Comparison of ENCODE assay signal across 17 cellular contexts in genomic region chr4:151488968-151489367, GRCh38.
"Had no signal": no experiment of that assay in that cellular context is flagged by ENCODE, and none has a peak within 500 bp of the region (broad histone marks: within the 10 kb centered on the region; RNA-seq: fewer than 3 reads in every experiment).

No MANE protein-coding gene starts in this region.

- ATAC-seq: foreskin keratinocyte, left cardiac atrium, mucosa of descending colon, T-helper 17 cell had no signal

- H3K9me3 Mint-ChIP-seq: activated CD4-positive, alpha-beta T cell treated with anti-CD3 and anti-CD28 coated beads, Interleukin-2, amount 10 ng/mL, durations not matched to agents 24 days and 14 days had no signal

- H3K4me3 Mint-ChIP-seq: activated CD4-positive, alpha-beta memory T cell treated with anti-CD3 and anti-CD28 coated beads, Interleukin-2, amount 10 ng/mL, durations not matched to agents 7 days and 5 days; activated CD4-positive, alpha-beta T cell treated with anti-CD3 and anti-CD28 coated beads, Interleukin-2, amount 10 ng/mL, durations not matched to agents 24 days and 14 days; activated naive CD4-positive, alpha-beta T cell treated with anti-CD3 and anti-CD28 coated beads, Interleukin-2, amount 10 ng/mL, durations not matched to agents 7 days and 5 days; nephron progenitor cell; T-helper 17 cell had no signal

- DNase-seq: activated CD4-positive, alpha-beta memory T cell treated with anti-CD3 and anti-CD28 coated beads, Interleukin-2, amount 10 ng/mL, durations not matched to agents 7 days and 5 days; activated CD4-positive, alpha-beta T cell treated with anti-CD3 and anti-CD28 coated beads, Interleukin-2, amount 10 ng/mL, durations not matched to agents 24 days and 14 days; activated effector memory CD4-positive, alpha-beta T cell treated with anti-CD3 and anti-CD28 coated beads, Interleukin-2, amount 50 U/mL, for 16 hours; activated naive CD4-positive, alpha-beta T cell treated with anti-CD3 and anti-CD28 coated beads, Interleukin-2, amount 10 ng/mL, durations not matched to agents 7 days and 5 days; cerebellar nuclear complex; foreskin keratinocyte; left cardiac atrium; mucosa of descending colon; nephron progenitor cell; occipital lobe; stimulated activated CD4-positive, alpha-beta T cell treated with anti-CD3 and anti-CD28 coated beads, Interleukin-4, amount 100 ng/mL, for 24 hours; stimulated activated naive CD4-positive, alpha-beta T cell treated with Interleukin-2 at 50 U/mL for 16 hours; SW 1271; T-helper 17 cell had no signal

- H3K4me1 Mint-ChIP-seq: activated CD4-positive, alpha-beta memory T cell treated with anti-CD3 and anti-CD28 coated beads, Interleukin-2, amount 10 ng/mL, durations not matched to agents 7 days and 5 days; activated CD4-positive, alpha-beta T cell treated with anti-CD3 and anti-CD28 coated beads, Interleukin-2, amount 10 ng/mL, durations not matched to agents 24 days and 14 days; activated naive CD4-positive, alpha-beta T cell treated with anti-CD3 and anti-CD28 coated beads, Interleukin-2, amount 10 ng/mL, durations not matched to agents 7 days and 5 days; nephron progenitor cell; T-helper 17 cell had no signal

- H3K27me3 Mint-ChIP-seq: activated naive CD4-positive, alpha-beta T cell treated with anti-CD3 and anti-CD28 coated beads, Interleukin-2, amount 10 ng/mL, durations not matched to agents 7 days and 5 days; T-helper 17 cell had no signal

- H3K9me3 ChIP-seq: mucosa of descending colon, thoracic aorta, upper lobe of right lung had no signal

- H3K27ac ChIP-seq: coronary artery, foreskin keratinocyte, thoracic aorta, upper lobe of right lung had no signal

- H3K36me3 Mint-ChIP-seq: activated naive CD4-positive, alpha-beta T cell treated with anti-CD3 and anti-CD28 coated beads, Interleukin-2, amount 10 ng/mL, durations not matched to agents 7 days and 5 days had no signal

- H3K27me3 ChIP-seq: foreskin keratinocyte, upper lobe of right lung had no signal

- H3K27ac Mint-ChIP-seq: activated CD4-positive, alpha-beta memory T cell treated with anti-CD3 and anti-CD28 coated beads, Interleukin-2, amount 10 ng/mL, durations not matched to agents 7 days and 5 days; activated CD4-positive, alpha-beta T cell treated with anti-CD3 and anti-CD28 coated beads, Interleukin-2, amount 10 ng/mL, durations not matched to agents 24 days and 14 days; activated naive CD4-positive, alpha-beta T cell treated with anti-CD3 and anti-CD28 coated beads, Interleukin-2, amount 10 ng/mL, durations not matched to agents 7 days and 5 days; nephron progenitor cell; T-helper 17 cell had no signal

- H3K36me3 ChIP-seq: thoracic aorta, upper lobe of right lung had no signal

- H3K4me1 ChIP-seq: upper lobe of right lung had no signal

- H3K4me3 ChIP-seq: coronary artery, mucosa of descending colon, thoracic aorta, upper lobe of right lung had no signal
